11 cellular contexts compared by ENCODE assay signal in genomic region chr2:5759949-5760348, GRCh38.
"Had no signal": no experiment of that assay in that cellular context is flagged by ENCODE, and none has a peak within 500 bp of the region (broad histone marks: within the 10 kb centered on the region; RNA-seq: fewer than 3 reads in every experiment).

No MANE protein-coding gene starts in this region.

- H3K27ac ChIP-seq: GM23248, HL-60, KMS-11 had no signal

- H3K9me3 ChIP-seq: HAP-1 had no signal

- H3K27ac Mint-ChIP-seq: HFFc6, IgD-negative memory B cell had no signal

- H3K36me3 Mint-ChIP-seq: IgD-negative memory B cell had no signal

- H3K9me3 Mint-ChIP-seq: IgD-negative memory B cell had no signal

- H3K9ac ChIP-seq: GM23248, KMS-11 had no signal

- ATAC-seq: HCT116, HepG2 had no signal

- H3K4me3 Mint-ChIP-seq: HFFc6, IgD-negative memory B cell had no signal

- H3K4me1 ChIP-seq: HAP-1 had no signal

- H3K36me3 ChIP-seq: HAP-1 had no signal

- H3K4me2 ChIP-seq: KMS-11 had no signal

- H2AFZ ChIP-seq: GM23248 had no signal

- DNase-seq: GM23248, H7, HFFc6, Kasumi-1, KBM-7 had no signal

- H3K4me3 ChIP-seq: GM23248, HAP-1 had no signal
